7 cellular contexts compared by ENCODE assay signal in genomic region chr6:52551483-52552277, GRCh38. TPM values are rescaled to one million over a fixed set of nuclear protein-coding genes. Genes with fewer than 3 reads are reported as not detected.
DNase-seq lines count a peak whose midpoint lies in the region; ATAC-seq and TF ChIP-seq lines count a peak whose summit lies in the region.

No MANE protein-coding gene starts in this region.

- H3K9me3 ChIP-seq in Peyer's patch: no peaks in the 10 kb centered on the region

- H3K36me3 Mint-ChIP-seq in activated CD4-positive, alpha-beta T cell treated with anti-CD3 and anti-CD28 coated beads, Interleukin-2, amount 10 ng/mL, durations not matched to agents 24 days and 14 days (ENCODE audit: low read depth): no peaks in the 10 kb centered on the region
- no peaks in the 10 kb centered on the region for H3K36me3 Mint-ChIP-seq in activated CD4-positive, alpha-beta T cell treated with anti-CD3 and anti-CD28 coated beads for 36 hours (ENCODE audit: low read depth)

- no peaks in the 10 kb centered on the region for H3K27me3 Mint-ChIP-seq in activated CD4-positive, alpha-beta T cell treated with anti-CD3 and anti-CD28 coated beads, Interleukin-2, amount 10 ng/mL, durations not matched to agents 24 days and 14 days
- no peaks in the 10 kb centered on the region for H3K27me3 Mint-ChIP-seq in activated CD4-positive, alpha-beta T cell treated with anti-CD3 and anti-CD28 coated beads for 36 hours

- intact Hi-C loops in activated CD4-positive, alpha-beta T cell treated with anti-CD3 and anti-CD28 coated beads, Interleukin-2, amount 10 ng/mL, durations not matched to agents 24 days and 14 days (cut with micrococcal nuclease): no loop called here
- intact Hi-C loops in activated CD4-positive, alpha-beta T cell treated with anti-CD3 and anti-CD28 coated beads for 36 hours (cut with DNase I, micrococcal nuclease): no loop called here

- no peaks in the 10 kb centered on the region for H3K27me3 ChIP-seq in Peyer's patch

- POLR2A ChIA-PET in activated CD4-positive, alpha-beta T cell treated with anti-CD3 and anti-CD28 coated beads for 36 hours (lab: Charles Lee): interaction anchor here (0.6 kb wide), 1 partner anchor 54 kb away, joined by 3 read pairs; no protein-coding TSS in a partner anchor

- CTCF ChIA-PET in activated CD4-positive, alpha-beta T cell treated with anti-CD3 and anti-CD28 coated beads for 36 hours (lab: Charles Lee): interaction anchor here (0.6 to 0.9 kb wide), 3 partner anchors 21 to 502 kb away, joined by 3 to 5 read pairs (median 3); no protein-coding TSS in a partner anchor

- no peak for TF ChIP-seq POLR2A in Peyer's patch (IDR thresholded peaks at IDR 0.05)

- ATAC-seq in activated CD4-positive, alpha-beta T cell treated with anti-CD3 and anti-CD28 coated beads for 36 hours: no peak

- H3K27ac Mint-ChIP-seq in activated CD4-positive, alpha-beta T cell treated with anti-CD3 and anti-CD28 coated beads, Interleukin-2, amount 10 ng/mL, durations not matched to agents 24 days and 14 days: no peak overlapping the region
- no peak overlapping the region for H3K27ac Mint-ChIP-seq in activated CD4-positive, alpha-beta T cell treated with anti-CD3 and anti-CD28 coated beads for 36 hours

- H3K4me3 Mint-ChIP-seq in activated CD4-positive, alpha-beta T cell treated with anti-CD3 and anti-CD28 coated beads, Interleukin-2, amount 10 ng/mL, durations not matched to agents 24 days and 14 days: no peak overlapping the region
- H3K4me3 Mint-ChIP-seq in activated CD4-positive, alpha-beta T cell treated with anti-CD3 and anti-CD28 coated beads for 36 hours: no peak overlapping the region

- H3K27ac ChIP-seq in Peyer's patch: peak overlapping the region in 3 of 4 donors; percentile 40 to 51 (median 41)

- H3K4me1 Mint-ChIP-seq in activated CD4-positive, alpha-beta T cell treated with anti-CD3 and anti-CD28 coated beads, Interleukin-2, amount 10 ng/mL, durations not matched to agents 24 days and 14 days: peaks cover 6% of the 10 kb centered on the region
- peaks cover 9% of the 10 kb centered on the region for H3K4me1 Mint-ChIP-seq in activated CD4-positive, alpha-beta T cell treated with anti-CD3 and anti-CD28 coated beads for 36 hours

- no peak overlapping the region for H3K4me3 ChIP-seq in Peyer's patch

- DNase-seq in HT1080 (ENCODE audit: low read depth): peak; percentile 86
- no peak for DNase-seq in Peyer's patch
- peak; percentile 83 for DNase-seq in fibroblast of peridontal ligament (ENCODE audit: extremely low read depth)
- DNase-seq in nucleus accumbens (lab: John Stamatoyannopoulos, UW): peak in 35 of 56 donors; percentile 2 to 57 (median 17)
- DNase-seq in activated CD4-positive, alpha-beta T cell treated with anti-CD3 and anti-CD28 coated beads, Interleukin-2, amount 10 ng/mL, durations not matched to agents 24 days and 14 days: no peak
- DNase-seq in activated CD8-positive, alpha-beta memory T cell treated with anti-CD3 and anti-CD28 coated beads, Interleukin-2, amount 50 U/mL, for 4 hours: no peak
- no peak for DNase-seq in activated CD4-positive, alpha-beta T cell treated with anti-CD3 and anti-CD28 coated beads for 36 hours

- no peak for TF ChIP-seq CTCF in Peyer's patch (IDR thresholded peaks at IDR 0.05)

- peaks cover 0 to 65% (median 14%) of the 10 kb centered on the region in 4 donors for H3K4me1 ChIP-seq in Peyer's patch

- no peaks in the 10 kb centered on the region for H3K36me3 ChIP-seq in Peyer's patch

- no peaks in the 10 kb centered on the region for H3K9me3 Mint-ChIP-seq in activated CD4-positive, alpha-beta T cell treated with anti-CD3 and anti-CD28 coated beads, Interleukin-2, amount 10 ng/mL, durations not matched to agents 24 days and 14 days
- no peaks in the 10 kb centered on the region for H3K9me3 Mint-ChIP-seq in activated CD4-positive, alpha-beta T cell treated with anti-CD3 and anti-CD28 coated beads for 36 hours (ENCODE audit: low read depth)

RNA-seq across cellular contexts. Expression of gene TRAM2, which starts 25.2 kb away (rescaled TPM):
- 51.6 and 58.5 TPM in 2 replicates for total RNA-seq in HT1080 (2014; rRNA removed; shearing (Covaris generic))
- polyA plus RNA-seq in HT1080 (2015; cell fraction: cytosol; rRNA removed): 47.8 and 54.4 TPM in 2 replicates
- polyA plus RNA-seq in HT1080 (2015; cell fraction: nucleus; rRNA removed): 67.6 and 76.5 TPM in 2 replicates
- 10 to 100 TPM in 3 of 4 donors, 1 to 10 TPM in 1; 8.3 to 17.7 (median 14.7) TPM for total RNA-seq in Peyer's patch
- 2.6 TPM in 2 replicates for total RNA-seq in activated CD4-positive, alpha-beta T cell treated with anti-CD3 and anti-CD28 coated beads, Interleukin-2, amount 10 ng/mL, durations not matched to agents 24 days and 14 days
- total RNA-seq in activated CD4-positive, alpha-beta T cell treated with anti-CD3 and anti-CD28 coated beads for 36 hours: 1 to 10 TPM; 3.5 to 3.6 TPM

Comparison
In these comparisons a context has a peak if more than half of its experiments do, and no peak if none do; other contexts are left out.
1. DNase-seq: peak in HT1080 (single experiment), fibroblast of peridontal ligament (single experiment) and nucleus accumbens (35 of 56); none in Peyer's patch (0 of 3), activated CD4-positive, alpha-beta T cell treated with anti-CD3 and anti-CD28 coated beads, Interleukin-2, amount 10 ng/mL, durations not matched to agents 24 days and 14 days (single experiment), activated CD8-positive, alpha-beta memory T cell treated with anti-CD3 and anti-CD28 coated beads, Interleukin-2, amount 50 U/mL, for 4 hours (single experiment) and activated CD4-positive, alpha-beta T cell treated with anti-CD3 and anti-CD28 coated beads for 36 hours (single experiment).